ENCODE assay signal across 8 cellular contexts in genomic region chr19:20565321-20566018, GRCh38. TPM values are rescaled to one million over a fixed set of nuclear protein-coding genes. Genes with fewer than 3 reads are reported as not detected.
DNase-seq lines count a peak whose midpoint lies in the region; TF ChIP-seq lines count a peak whose summit lies in the region.

Gene ZNF737 (minus strand): TSS chr19:20565781. CDS start chr19:20565640, 141 bp downstream.

- no peak within 1 kb of the TSS for H3K23ac ChIP-seq in H9 (ENCODE audit: insufficient read length, low read depth, low read length)

- no peak within 1 kb of the TSS for H2BK5ac ChIP-seq in H9 (ENCODE audit: insufficient read length, low read length)

- H3K27me3 ChIP-seq in H9 (ENCODE audit: insufficient read depth, low read length) (no peaks in the 10 kb centered on the region), hepatocyte (no peaks in the 10 kb centered on the region)

- no peaks in the 10 kb centered on the region for H3K9me2 ChIP-seq in hepatocyte (replicated peaks; ENCODE audit: insufficient read depth)

- DNase-seq in GM04504 (ENCODE audit: low read depth) (peak; percentile 89), H9 (peak; percentile 96), NAMALWA (ENCODE audit: low spot score) (peak; percentile 97), astrocyte of the hippocampus (ENCODE audit: low read depth, low spot score) (peak; percentile 98), hepatocyte (ENCODE audit: low spot score) (peak; percentile 97), renal cortical epithelial cell (ENCODE audit: low read depth) (peak; percentile 90), glomerular visceral epithelial cell (ENCODE audit: extremely low spot score) (no peak)
- DNase-seq in T-helper 2 cell treated with Interferon-gamma antibody and Interleukin-4, amounts not matched to agents 5 μg/mL and 100 μg/mL, for 36 hours (ENCODE audit: low spot score), result peak; percentile 87

- peak within 1 kb of the TSS; percentile 98 to 99 for H3K4me3 Mint-ChIP-seq in H9
- H3K4me3 Mint-ChIP-seq in T-helper 2 cell treated with Interferon-gamma antibody and Interleukin-4, amounts not matched to agents 5 μg/mL and 100 μg/mL, for 36 hours, result peak within 1 kb of the TSS; percentile 97

- H3K9me3 ChIP-seq in H9 (ENCODE audit: control insufficient read depth, low read depth, low read length) (no peaks in the 10 kb centered on the region), hepatocyte (ENCODE audit: low read depth) (peaks cover 18% of the 10 kb centered on the region)

- peaks cover 30 to 34% (median 34%) of the 10 kb centered on the region in 3 experiments for H3K36me3 Mint-ChIP-seq in H9 (ENCODE audit: insufficient read depth in 1 of 3, low read depth in 3 of 3)
- peaks cover 43% of the 10 kb centered on the region for H3K36me3 Mint-ChIP-seq in T-helper 2 cell treated with Interferon-gamma antibody and Interleukin-4, amounts not matched to agents 5 μg/mL and 100 μg/mL, for 36 hours (ENCODE audit: low read depth)

- H2BK20ac ChIP-seq in H9 (ENCODE audit: low read depth, low read length, poor library complexity, severe bottlenecking), result no peak within 1 kb of the TSS

- H3K23me2 ChIP-seq in H9 (ENCODE audit: insufficient read length, low read depth, low read length, poor library complexity, severe bottlenecking), result no peaks in the 10 kb centered on the region

- peaks cover 21 to 51% of the 10 kb centered on the region in 2 experiments for H3K9me3 Mint-ChIP-seq in H9
- peaks cover 49% of the 10 kb centered on the region for H3K9me3 Mint-ChIP-seq in T-helper 2 cell treated with Interferon-gamma antibody and Interleukin-4, amounts not matched to agents 5 μg/mL and 100 μg/mL, for 36 hours

- H3K27ac ChIP-seq in H9 (ENCODE audit: insufficient read length, low read depth, low read length), result peak within 1 kb of the TSS; percentile 37
- peak within 1 kb of the TSS; percentile 95 for H3K27ac ChIP-seq in hepatocyte

- peak within 1 kb of the TSS; percentile 95 to 99 (median 98) for H3K27ac Mint-ChIP-seq in H9
- peak within 1 kb of the TSS; percentile 94 for H3K27ac Mint-ChIP-seq in T-helper 2 cell treated with Interferon-gamma antibody and Interleukin-4, amounts not matched to agents 5 μg/mL and 100 μg/mL, for 36 hours

- H3K79me2 ChIP-seq in H9 (ENCODE audit: insufficient read depth, low read length), result no peaks in the 10 kb centered on the region; the same call in 1 of the 2 replicates
- peaks cover 47% of the 10 kb centered on the region for H3K79me2 ChIP-seq in hepatocyte

- no peak within 1 kb of the TSS for H3T11ph ChIP-seq in H9 (ENCODE audit: low read length)

- no CpG with 5 or more reads among the region's 28 CpGs for WGBS in H9 (ENCODE audit: extremely low coverage, insufficient read length, low lambda C conversion rate)
- 2% methylated on average over 24 of the region's 28 CpGs for WGBS in hepatocyte (ENCODE audit: low lambda C conversion rate, missing lambda C conversion rate)

- H4K91ac ChIP-seq in H9 (ENCODE audit: insufficient read length, low read depth, low read length), result no peak within 1 kb of the TSS

- H2AFZ ChIP-seq in H9 (ENCODE audit: low read length) (no peak within 1 kb of the TSS), hepatocyte (peak within 1 kb of the TSS; percentile 65)

- peak within 1 kb of the TSS; percentile 53 for H3K4me3 ChIP-seq in hepatocyte

- no peak within 1 kb of the TSS for H4K8ac ChIP-seq in H9 (replicated peaks; ENCODE audit: insufficient read length, low read depth, low read length)

- H4K20me1 ChIP-seq in H9 (ENCODE audit: control insufficient read depth, insufficient read depth, insufficient read length) (no peaks in the 10 kb centered on the region), hepatocyte (ENCODE audit: insufficient read depth, poor library complexity, severe bottlenecking) (no peaks in the 10 kb centered on the region)

- H3K4ac ChIP-seq in H9 (ENCODE audit: low read depth, low read length), result no peak within 1 kb of the TSS

- H3K4me1 ChIP-seq in H9 (ENCODE audit: insufficient read depth, low read length) (no peaks in the 10 kb centered on the region), hepatocyte (ENCODE audit: insufficient read depth) (peaks cover 6% of the 10 kb centered on the region)

- no peak within 1 kb of the TSS for H2BK12ac ChIP-seq in H9 (ENCODE audit: insufficient read length, low read depth, low read length)

- peaks cover 7 to 12% of the 10 kb centered on the region in 2 experiments; a peak in 2 of 4 replicates for H3K4me1 Mint-ChIP-seq in H9
- peaks cover 4% of the 10 kb centered on the region for H3K4me1 Mint-ChIP-seq in T-helper 2 cell treated with Interferon-gamma antibody and Interleukin-4, amounts not matched to agents 5 μg/mL and 100 μg/mL, for 36 hours (ENCODE audit: low read depth)

- peak within 1 kb of the TSS; percentile 81 for H3K18ac ChIP-seq in H9 (ENCODE audit: insufficient read length, low read depth, low read length)

- H2BK120ac ChIP-seq in H9 (ENCODE audit: low read depth, low read length, poor library complexity, severe bottlenecking), result no peak within 1 kb of the TSS

- peaks cover 2% of the 10 kb centered on the region for H3K79me1 ChIP-seq in H9 (ENCODE audit: insufficient read depth, low read depth, low read length, poor library complexity, severe bottlenecking)

- H3K56ac ChIP-seq in H9 (ENCODE audit: insufficient read length, low read depth, low read length), result no peak within 1 kb of the TSS

- no peak within 1 kb of the TSS for H2AK5ac ChIP-seq in H9 (ENCODE audit: insufficient read length, low read length)

- peaks cover 4% of the 10 kb centered on the region for H3K36me3 ChIP-seq in hepatocyte (replicated peaks; ENCODE audit: insufficient read depth, low read depth)

- H3K27me3 Mint-ChIP-seq in H9 (ENCODE audit: low read depth), result no peaks in the 10 kb centered on the region
- no peaks in the 10 kb centered on the region for H3K27me3 Mint-ChIP-seq in T-helper 2 cell treated with Interferon-gamma antibody and Interleukin-4, amounts not matched to agents 5 μg/mL and 100 μg/mL, for 36 hours (ENCODE audit: low read depth)

- peak within 1 kb of the TSS; percentile 68 for H4K5ac ChIP-seq in H9 (ENCODE audit: insufficient read length, low read depth, low read length)

- TF ChIP-seq CTCF in H9 (conservative IDR thresholded peaks at IDR 0.05) (peak; percentile 42; the same call in 2 of the 3 replicates), hepatocyte (IDR thresholded peaks at IDR 0.05; ENCODE audit: poor library complexity) (peak; percentile 27)

- H2BK15ac ChIP-seq in H9 (ENCODE audit: low read depth, low read length), result no peak within 1 kb of the TSS

- H3K9ac ChIP-seq in H9 (ENCODE audit: extremely low read depth, insufficient read length, low read length), result peak within 1 kb of the TSS; percentile 92

- H3K4me2 ChIP-seq in H9 (ENCODE audit: insufficient read depth, insufficient read length, low read length) (peak within 1 kb of the TSS; percentile 88), hepatocyte (peak within 1 kb of the TSS; percentile 92)

- H3K14ac ChIP-seq in H9 (ENCODE audit: insufficient read depth, low read length), result peak within 1 kb of the TSS; percentile 95

RNA-seq across cellular contexts. Expression of gene ZNF737, which starts in this region (rescaled TPM):
- total RNA-seq in H9 (2021), result 14.1 and 14.3 TPM in 2 replicates
- total RNA-seq in hepatocyte, result 28.2 and 34.0 TPM in 2 replicates
- polyA plus RNA-seq in hepatocyte, result 9.1 and 9.9 TPM in 2 replicates
- 16.7 and 35.5 TPM in 2 replicates for total RNA-seq in renal cortical epithelial cell
